In the genomic region with DNA sequence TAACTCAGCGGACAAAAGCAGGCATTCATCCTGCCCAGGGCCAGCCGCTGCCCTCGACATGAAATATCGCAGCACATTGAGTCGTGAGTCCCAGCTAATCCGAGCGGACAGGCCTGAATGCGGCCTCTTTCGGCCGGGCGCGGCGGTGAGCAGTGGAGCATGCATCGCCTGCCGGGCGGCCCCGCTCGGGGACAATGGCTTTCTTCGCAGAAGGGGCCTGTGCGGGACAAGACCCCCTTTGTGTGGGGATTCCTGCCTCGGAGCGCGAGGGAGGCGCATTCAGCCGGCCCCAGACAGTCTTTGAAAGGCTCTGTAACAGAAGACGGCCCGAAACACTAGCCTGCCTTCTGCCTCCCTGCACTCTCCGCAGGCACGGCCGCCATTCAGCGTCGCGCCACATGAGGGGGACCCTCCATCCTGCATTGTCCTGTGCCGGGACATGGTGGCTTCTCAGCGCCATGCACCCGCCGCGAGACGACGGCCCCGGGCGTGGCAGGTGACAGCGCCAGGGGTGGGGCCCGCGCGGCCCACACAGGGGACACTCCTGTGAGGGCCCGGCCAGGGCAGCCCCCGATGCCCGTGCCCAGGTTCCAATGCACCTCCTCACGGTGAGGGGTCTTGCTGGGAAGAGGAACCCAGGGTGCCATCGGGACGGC, we compare ENCODE assay signal across 17 cellular contexts. TPM values are rescaled to one million over a fixed set of nuclear protein-coding genes. Genes with fewer than 3 reads are reported as not detected.
A peak's percentile ranks its signal among the peaks of the same experiment; 100 is the strongest.
DNase-seq lines count a peak whose midpoint lies in the region; ATAC-seq, FAIRE-seq and TF ChIP-seq lines count a peak whose summit lies in the region.
"Had no signal": no experiment of that assay in that cellular context is flagged by ENCODE, and none has a peak within 500 bp of the region (broad histone marks: within the 10 kb centered on the region; RNA-seq: fewer than 3 reads in every experiment).

No MANE protein-coding gene starts in this region.

- H2AFZ ChIP-seq in neuron (ENCODE audit: low read depth, low read length), result peak overlapping the region; percentile 59
- H2AFZ ChIP-seq: GM23248 had no signal

- 93% methylated on average over 37 to 43 of the region's 52 CpGs for WGBS in upper lobe of left lung, 2 donors

- H3K4me3 ChIP-seq in neuron (ENCODE audit: low read length) (peak overlapping the region; percentile 15), upper lobe of left lung (no peak overlapping the region), vagina (no peak overlapping the region)
- H3K4me3 ChIP-seq: GM23248 had no signal

- DNase-seq in cardiac septum (ENCODE audit: low spot score) (peak; percentile 64), left ventricle myocardium superior (no peak), frontal cortex (ENCODE audit: low spot score in 2 of 2) (peak; percentile 64 to 78), upper lobe of left lung (peak; percentile 13 to 79), NOMO-1 (lab: John Stamatoyannopoulos, UW; ENCODE audit: unreplicated experiment in 2 of 2) (no peak), vagina (ENCODE audit: extremely low spot score in 2 of 2) (no peak)
- DNase-seq: activated naive CD8-positive, alpha-beta T cell treated with anti-CD3 and anti-CD28 coated beads, Interleukin-2, amount 50 U/mL, for 24 hours; GM23248; NCI-H1436 treated with DMSO at 0.1 percent for 48 hours; NCI-H510A; small intestine had no signal

- H3K4me1 ChIP-seq in neuron (ENCODE audit: insufficient read depth, low read length) (peaks cover 39% of the 10 kb centered on the region), upper lobe of left lung (no peaks in the 10 kb centered on the region), vagina (no peaks in the 10 kb centered on the region)

- H3K27me3 ChIP-seq in neuron (ENCODE audit: insufficient read depth, low read length) (no peaks in the 10 kb centered on the region), upper lobe of left lung (no peaks in the 10 kb centered on the region), vagina (no peaks in the 10 kb centered on the region)

- no peak for FAIRE-seq in frontal cortex (lab: Jason Lieb, UNC)
- FAIRE-seq: G401.6, GM18507, small intestine had no signal

- intact Hi-C loops in cardiac septum (cut with DNase I) (no loop called here), left ventricle myocardium superior (cut with micrococcal nuclease) (no loop called here), vagina (cut with DNase I) (no loop called here)

- ATAC-seq in left ventricle myocardium superior, result no peak
- no peak for ATAC-seq in upper lobe of left lung (ENCODE audit: low FRiP score in 2 of 2)
- no peak for ATAC-seq in HG03039 (IDR thresholded peaks at IDR 0.05; ENCODE audit: unreplicated experiment)
- ATAC-seq: activated naive CD8-positive, alpha-beta T cell treated with anti-CD3 and anti-CD28 coated beads, Interleukin-2, amount 50 U/mL, for 24 hours had no signal

- TF ChIP-seq POLR2A in upper lobe of left lung (IDR thresholded peaks at IDR 0.05) (no peak), vagina (IDR thresholded peaks at IDR 0.05) (no peak)

- H3K36me3 ChIP-seq in neuron (ENCODE audit: insufficient read depth, low read length), result no peaks in the 10 kb centered on the region
- H3K36me3 ChIP-seq in upper lobe of left lung, result peaks cover 0 to 27% (median 10%) of the 10 kb centered on the region in 4 donors
- peaks cover 0 to 5% of the 10 kb centered on the region in 2 donors for H3K36me3 ChIP-seq in vagina

- H3K27ac ChIP-seq in upper lobe of left lung (no peak overlapping the region), vagina (no peak overlapping the region)
- H3K27ac ChIP-seq: GM23248, KMS-11 had no signal

- TF ChIP-seq CTCF in upper lobe of left lung (IDR thresholded peaks at IDR 0.05) (no peak), vagina (IDR thresholded peaks at IDR 0.05) (no peak)

- no peaks in the 10 kb centered on the region for H3K9me3 ChIP-seq in neuron (ENCODE audit: low read length)
- H3K9me3 ChIP-seq in upper lobe of left lung, result no peaks in the 10 kb centered on the region
- H3K9me3 ChIP-seq in vagina, result no peaks in the 10 kb centered on the region

- no peak for TF ChIP-seq EP300 in upper lobe of left lung (IDR thresholded peaks at IDR 0.05)

RNA-seq across cellular contexts. Expression of gene EXD3, which starts 52.0 kb away (rescaled TPM):
- total RNA-seq in cardiac septum (11.3 TPM), left ventricle myocardium superior (8.3 TPM), frontal cortex (12.6 TPM), upper lobe of left lung (100 to 1,000 TPM in 1 of 6 donors, 10 to 100 TPM in 5; 12.3 to 118 (median 24.8) TPM), vagina (35.6 TPM)

RNA-seq across cellular contexts. Expression of gene NOXA1, which starts 52.2 kb away (rescaled TPM):
- 3.3 TPM for total RNA-seq in cardiac septum
- total RNA-seq in left ventricle myocardium superior, result 1.9 TPM
- total RNA-seq in frontal cortex, result 1.2 TPM
- 10 to 100 TPM in 3 of 6 donors, 1 to 10 TPM in 3; 3.3 to 34.6 (median 11.7) TPM for total RNA-seq in upper lobe of left lung
- total RNA-seq in vagina, result 2.9 TPM
- total RNA-seq: fibroblast of villous mesenchyme had no signal

Comparison
In these comparisons a context has a peak if more than half of its experiments do, and no peak if none do; other contexts are left out.
1. DNase-seq: peak in cardiac septum (single experiment), frontal cortex (2 of 2) and upper lobe of left lung (2 of 2); none in left ventricle myocardium superior (single experiment), NOMO-1 (0 of 2) and vagina (0 of 2).